ENCODE assay signal across 10 cellular contexts in genomic region chr3:13235079-13235478, GRCh38.
DNase-seq lines count a peak whose midpoint lies in the region; TF ChIP-seq lines count a peak whose summit lies in the region.
"Had no signal": no experiment of that assay in that cellular context is flagged by ENCODE, and none has a peak within 500 bp of the region (broad histone marks: within the 10 kb centered on the region; RNA-seq: fewer than 3 reads in every experiment).

No MANE protein-coding gene starts in this region.

- H3K27ac Mint-ChIP-seq in CD14-positive monocyte = no peak overlapping the region
- H3K27ac Mint-ChIP-seq in activated T-helper 2 cell treated with anti-CD3 and anti-CD28 coated beads, Interferon-gamma antibody, Interleukin-2, Interleukin-4, amounts not matched to agents 10 μg/mL and 5 μg/mL and 100 μg/mL, durations not matched to agents 14 hours and 24 hours and 36 hours = no peak overlapping the region

- H3K36me3 Mint-ChIP-seq in CD14-positive monocyte = no peaks in the 10 kb centered on the region
- no peaks in the 10 kb centered on the region for H3K36me3 Mint-ChIP-seq in activated T-helper 2 cell treated with anti-CD3 and anti-CD28 coated beads, Interferon-gamma antibody, Interleukin-2, Interleukin-4, amounts not matched to agents 10 μg/mL and 5 μg/mL and 100 μg/mL, durations not matched to agents 14 hours and 24 hours and 36 hours (ENCODE audit: low read depth)

- H3K4me1 Mint-ChIP-seq in CD14-positive monocyte = peaks cover 28% of the 10 kb centered on the region
- H3K4me1 Mint-ChIP-seq in activated T-helper 2 cell treated with anti-CD3 and anti-CD28 coated beads, Interferon-gamma antibody, Interleukin-2, Interleukin-4, amounts not matched to agents 10 μg/mL and 5 μg/mL and 100 μg/mL, durations not matched to agents 14 hours and 24 hours and 36 hours (ENCODE audit: low read depth) = peaks cover 24% of the 10 kb centered on the region

- H3K9me3 Mint-ChIP-seq in CD14-positive monocyte = peaks cover 0 to 3% (median 0%) of the 10 kb centered on the region in 7 donors
- H3K9me3 Mint-ChIP-seq in activated T-helper 2 cell treated with anti-CD3 and anti-CD28 coated beads, Interferon-gamma antibody, Interleukin-2, Interleukin-4, amounts not matched to agents 10 μg/mL and 5 μg/mL and 100 μg/mL, durations not matched to agents 14 hours and 24 hours and 36 hours = no peaks in the 10 kb centered on the region

- H3K27me3 Mint-ChIP-seq in CD14-positive monocyte (ENCODE audit: low read depth in 3 of 3) = peaks cover 12 to 28% (median 22%) of the 10 kb centered on the region in 3 donors
- peaks cover 16% of the 10 kb centered on the region for H3K27me3 Mint-ChIP-seq in activated T-helper 2 cell treated with anti-CD3 and anti-CD28 coated beads, Interferon-gamma antibody, Interleukin-2, Interleukin-4, amounts not matched to agents 10 μg/mL and 5 μg/mL and 100 μg/mL, durations not matched to agents 14 hours and 24 hours and 36 hours (ENCODE audit: low read depth)

- H3K9ac ChIP-seq in KMS-11 = no peak overlapping the region

- no peaks in the 10 kb centered on the region for H3K36me3 ChIP-seq in GM06990 (ENCODE audit: control insufficient read depth, insufficient read depth, low read length)
- H3K36me3 ChIP-seq in KMS-11 (ENCODE audit: insufficient read depth) = no peaks in the 10 kb centered on the region

- peaks cover 10% of the 10 kb centered on the region for H3K4me1 ChIP-seq in KMS-11 (ENCODE audit: low read depth, poor library complexity, severe bottlenecking)

- H3K4me3 Mint-ChIP-seq in CD14-positive monocyte = peak overlapping the region; percentile 34 to 47
- peak overlapping the region; percentile 13 for H3K4me3 Mint-ChIP-seq in activated T-helper 2 cell treated with anti-CD3 and anti-CD28 coated beads, Interferon-gamma antibody, Interleukin-2, Interleukin-4, amounts not matched to agents 10 μg/mL and 5 μg/mL and 100 μg/mL, durations not matched to agents 14 hours and 24 hours and 36 hours (ENCODE audit: low read depth)

- no peaks in the 10 kb centered on the region; the same call in none of the 2 replicates for H3K27me3 ChIP-seq in GM06990 (replicated peaks; ENCODE audit: control insufficient read depth, insufficient read depth, low read length)
- H3K27me3 ChIP-seq in KMS-11 (ENCODE audit: insufficient read depth, low read depth) = no peaks in the 10 kb centered on the region

- intact Hi-C loops in CD14-positive monocyte (cut with micrococcal nuclease) = no loop called here
- intact Hi-C loops in activated T-helper 2 cell treated with anti-CD3 and anti-CD28 coated beads, Interferon-gamma antibody, Interleukin-2, Interleukin-4, amounts not matched to agents 10 μg/mL and 5 μg/mL and 100 μg/mL, durations not matched to agents 14 hours and 24 hours and 36 hours (cut with micrococcal nuclease) = no loop called here

- TF ChIP-seq CTCF in CD14-positive monocyte (IDR thresholded peaks at IDR 0.05) = no peak
- no peak for TF ChIP-seq CTCF in GM06990 (IDR thresholded peaks at IDR 0.05; ENCODE audit: insufficient read depth, low read length, poor library complexity, severe bottlenecking)
- no peak for TF ChIP-seq CTCF in KMS-11 (conservative IDR thresholded peaks at IDR 0.05; ENCODE audit: low read depth, low read length)

- no peaks in the 10 kb centered on the region for H3K79me2 ChIP-seq in KMS-11 (ENCODE audit: insufficient read depth, low read depth)

- H3K4me2 ChIP-seq in KMS-11 = 0 out of 2 replicates have a peak overlapping the region, but pooled peaks have one; percentile 8

- H3K27ac ChIP-seq in KMS-11 = no peak overlapping the region

- H3K4me3 ChIP-seq in GM06990 (replicated peaks; ENCODE audit: low read depth, low read length) (no peak overlapping the region), KMS-11 (IDR thresholded peaks at IDR 0.05; ENCODE audit: insufficient read depth, low read depth, low read length) (no peak overlapping the region)

- no peak overlapping the region for H2AFZ ChIP-seq in KMS-11 (ENCODE audit: low read depth)

- no peak for DNase-seq in CD14-positive monocyte (ENCODE audit: low spot score)
- DNase-seq in GM06990 (ENCODE audit: extremely low read depth, insufficient read length) = peak; percentile 51
- peak; percentile 33 for DNase-seq in activated T-helper 2 cell treated with anti-CD3 and anti-CD28 coated beads, Interferon-gamma antibody, Interleukin-2, Interleukin-4, amounts not matched to agents 10 μg/mL and 5 μg/mL and 100 μg/mL, durations not matched to agents 14 hours and 24 hours and 36 hours (ENCODE audit: low spot score)
- no peak for DNase-seq in cerebellar cortex (ENCODE audit: low spot score)
- DNase-seq in amniotic stem cell (lab: John Stamatoyannopoulos, UW) = no peak
- no peak for DNase-seq in foreskin melanocyte
- DNase-seq in NCI-H187 (lab: John Stamatoyannopoulos, UW) = no peak
- DNase-seq: erythroblast, NCI-H187 treated with DMSO at 0.1 percent for 48 hours had no signal

- no peaks in the 10 kb centered on the region for H4K20me1 ChIP-seq in KMS-11 (ENCODE audit: insufficient read depth)

Comparison
In these comparisons a context has a peak if more than half of its experiments do, and no peak if none do; other contexts are left out.
1. DNase-seq: peak in GM06990 (single experiment) and activated T-helper 2 cell treated with anti-CD3 and anti-CD28 coated beads, Interferon-gamma antibody, Interleukin-2, Interleukin-4, amounts not matched to agents 10 μg/mL and 5 μg/mL and 100 μg/mL, durations not matched to agents 14 hours and 24 hours and 36 hours (single experiment); none in CD14-positive monocyte (single experiment), cerebellar cortex (single experiment), amniotic stem cell (single experiment), foreskin melanocyte (single experiment) and NCI-H187 (0 of 2).